Comparison of ENCODE assay signal across 8 cellular contexts in genomic region chr2:120238728-120239487, GRCh38. TPM values are rescaled to one million over a fixed set of nuclear protein-coding genes. Genes with fewer than 3 reads are reported as not detected.
DNase-seq lines count a peak whose midpoint lies in the region; ATAC-seq, FAIRE-seq and TF ChIP-seq lines count a peak whose summit lies in the region.

No MANE protein-coding gene starts in this region.

- peaks cover 3% of the 10 kb centered on the region for H3K9me3 Mint-ChIP-seq in glutamatergic neuron (ENCODE audit: unreplicated experiment)

- TF ChIP-seq POLR2A in endothelial cell of umbilical vein (IDR thresholded peaks at IDR 0.05; ENCODE audit: low read depth, low read length): peak; percentile 41

- BruUV-seq in endothelial cell of umbilical vein (replicated peaks; lab: Mats Ljungman, UMichigan): no TSS peak

- no peak overlapping the region for H3K27ac Mint-ChIP-seq in glutamatergic neuron (ENCODE audit: unreplicated experiment)

- WGBS in mesodermal cell (ENCODE audit: insufficient coverage in 2 of 2), 2 experiments: 84 to 90% methylated on average over 15 to 22 of the region's 22 CpGs

- TF ChIP-seq CTCF in endothelial cell of umbilical vein (IDR thresholded peaks at IDR 0.05; ENCODE audit: extremely low read depth in 1 of 2, insufficient read depth in 1 of 2, low read depth in 1 of 2, low read length in 2 of 2) (no peak), glutamatergic neuron (IDR thresholded peaks at IDR 0.05; ENCODE audit: partially characterized antibody, unreplicated experiment) (no peak)

- H3K27me3 Mint-ChIP-seq in glutamatergic neuron (ENCODE audit: unreplicated experiment): peaks cover 10% of the 10 kb centered on the region

- H3K9ac ChIP-seq in NT2/D1 (ENCODE audit: insufficient read length, low read depth): peak overlapping the region; percentile 12
- no peak overlapping the region for H3K9ac ChIP-seq in endothelial cell of umbilical vein (replicated peaks; ENCODE audit: extremely low read depth, insufficient read depth, low read length)

- H3K9me3 ChIP-seq in NT2/D1 (ENCODE audit: insufficient read depth, low read length) (no peaks in the 10 kb centered on the region), endothelial cell of umbilical vein (replicated peaks; ENCODE audit: control insufficient read depth, insufficient read depth, low read length) (no peaks in the 10 kb centered on the region), mesodermal cell (ENCODE audit: control insufficient read depth, low read length) (peaks cover 6% of the 10 kb centered on the region)

- POLR2A ChIA-PET in endothelial cell of umbilical vein (lab: Charles Lee): interaction anchor here (2.1 to 2.5 kb wide), 2 partner anchors 13 to 16 kb away, joined by 15 to 29 read pairs; partner anchors contain the start of genes RALB and TMEM185B

- H3K4me1 Mint-ChIP-seq in glutamatergic neuron (ENCODE audit: low read depth, unreplicated experiment): no peaks in the 10 kb centered on the region

- peak overlapping the region; percentile 7 for H3K4me2 ChIP-seq in endothelial cell of umbilical vein (ENCODE audit: insufficient read depth, low read length)

- no peaks in the 10 kb centered on the region for H4K20me1 ChIP-seq in endothelial cell of umbilical vein (replicated peaks; ENCODE audit: control insufficient read depth, extremely low read depth, insufficient read depth, low read length)

- no peak overlapping the region for H3K4me3 Mint-ChIP-seq in glutamatergic neuron (ENCODE audit: unreplicated experiment)

- no peak for ATAC-seq in HG03469 (IDR thresholded peaks at IDR 0.05; ENCODE audit: unreplicated experiment)

- dilution Hi-C loops in endothelial cell of umbilical vein (cut with MboI; ENCODE audit: extremely low pct_ligation_motif_present, low sequenced_read_pairs): no loop called here

- peak; percentile 95 for FAIRE-seq in endothelial cell of umbilical vein (lab: Jason Lieb, UNC)

- peak overlapping the region; percentile 37 for H3K27ac ChIP-seq in endothelial cell of umbilical vein (ENCODE audit: insufficient read depth, low read depth, low read length)
- peak overlapping the region; percentile 59 for H3K27ac ChIP-seq in mesodermal cell (ENCODE audit: low read depth, low read length, severe bottlenecking)

- H3K36me3 ChIP-seq in NT2/D1 (ENCODE audit: insufficient read depth, insufficient read length, low read length) (no peaks in the 10 kb centered on the region), endothelial cell of umbilical vein (ENCODE audit: control insufficient read depth in 2 of 2, extremely low read depth in 1 of 2, insufficient read depth in 2 of 2, low read length in 2 of 2) (no peaks in the 10 kb centered on the region), mesodermal cell (ENCODE audit: control insufficient read depth, insufficient read depth, low read length) (no peaks in the 10 kb centered on the region)

- H3K4me1 ChIP-seq in NT2/D1 (ENCODE audit: insufficient read depth, insufficient read length) (peaks cover 36% of the 10 kb centered on the region), endothelial cell of umbilical vein (ENCODE audit: control insufficient read depth, extremely low read depth, insufficient read depth, low read length) (peaks cover 34% of the 10 kb centered on the region), mesodermal cell (ENCODE audit: control insufficient read depth, insufficient read depth, low read length, poor library complexity, severe bottlenecking) (peaks cover 36% of the 10 kb centered on the region)

- H3K4me3 ChIP-seq in NT2/D1 (ENCODE audit: insufficient read length, low read depth) (no peak overlapping the region), endothelial cell of umbilical vein (replicated peaks in 1 of 3; ENCODE audit: insufficient read depth in 1 of 3, low read depth in 1 of 3, low read length in 3 of 3) (no peak overlapping the region), mesodermal cell (ENCODE audit: extremely low read depth, insufficient read depth, low read length, poor library complexity, severe bottlenecking) (no peak overlapping the region)

- CTCF ChIA-PET in endothelial cell of umbilical vein (lab: Charles Lee): interaction anchor here (0.9 to 2.9 kb wide), 14 partner anchors 9 to 74 kb away, joined by 3 to 42 read pairs (median 7); partner anchors contain the start of genes RALB and TMEM185B

- DNase-seq in AG08395 (ENCODE audit: low spot score): peak; percentile 90
- no peak for DNase-seq in NT2/D1 (ENCODE audit: low read depth, low spot score)
- peak; percentile 77 for DNase-seq in endothelial cell of umbilical vein (ENCODE audit: low read depth, low spot score)
- DNase-seq in NCI-H2196 (lab: John Stamatoyannopoulos, UW; ENCODE audit: unreplicated experiment): no peak
- DNase-seq in glutamatergic neuron: no peak
- DNase-seq in NCI-H1092 treated with DMSO at 0.1 percent for 48 hours (lab: John Stamatoyannopoulos, UW): no peak

- intact Hi-C loops in endothelial cell of umbilical vein (cut with micrococcal nuclease): loop anchor here (1.0 kb wide), 3 partner anchors 13 to 594 kb away; partner anchors contain the start of genes RALB and TMEM185B

- no peaks in the 10 kb centered on the region for H3K79me2 ChIP-seq in endothelial cell of umbilical vein (ENCODE audit: control insufficient read depth, insufficient read depth, low read length)

- H3K9me1 ChIP-seq in endothelial cell of umbilical vein (replicated peaks; ENCODE audit: control insufficient read depth, extremely low read depth, insufficient read depth, low read length): no peaks in the 10 kb centered on the region

- no peaks in the 10 kb centered on the region for H3K27me3 ChIP-seq in NT2/D1 (ENCODE audit: insufficient read depth, insufficient read length)
- H3K27me3 ChIP-seq in endothelial cell of umbilical vein (ENCODE audit: control insufficient read depth in 2 of 2, insufficient read depth in 2 of 2, low read length in 2 of 2): no peaks in the 10 kb centered on the region

- H3K36me3 Mint-ChIP-seq in glutamatergic neuron (ENCODE audit: unreplicated experiment): no peaks in the 10 kb centered on the region

- H2AFZ ChIP-seq in endothelial cell of umbilical vein (ENCODE audit: low read depth, low read length): peak overlapping the region; percentile 3

TF ChIP-seq in endothelial cell of umbilical vein, 7 proteins besides CTCF, POLR2A, EP300 and RAD21:
- TF ChIP-seq JUN (IDR thresholded peaks at IDR 0.05; ENCODE audit: borderline replicate concordance, insufficient read depth, insufficient read length, low read depth): no peak
- TF ChIP-seq FOS (IDR thresholded peaks at IDR 0.05; ENCODE audit: borderline replicate concordance, insufficient read depth, low read length): peak; percentile 88
- no peak for TF ChIP-seq MYC (IDR thresholded peaks at IDR 0.05; ENCODE audit: low read depth, low read length)
- TF ChIP-seq GATA2 (IDR thresholded peaks at IDR 0.05; ENCODE audit: insufficient read depth, insufficient read length, low read depth, low read length): no peak
- no peak for TF ChIP-seq EZH2 (IDR thresholded peaks at IDR 0.05; ENCODE audit: borderline replicate concordance, low read depth, low read length, severe bottlenecking)
- TF ChIP-seq POLR2AphosphoS5 (IDR thresholded peaks at IDR 0.05; ENCODE audit: insufficient read depth, low read depth, low read length): peak; percentile 54
- TF ChIP-seq MAX (IDR thresholded peaks at IDR 0.05; ENCODE audit: insufficient read depth, insufficient read length): peak; percentile 41

RNA-seq across cellular contexts. Expression of gene RALB, which starts 13.7 kb away (rescaled TPM):
- total RNA-seq in endothelial cell of umbilical vein: 106 and 115 TPM in 2 replicates
- polyA plus RNA-seq in endothelial cell of umbilical vein: 78.5 and 105 TPM in 2 replicates
- polyA plus RNA-seq in endothelial cell of umbilical vein (2011; cell fraction: cytosol; rRNA removed): 112 and 126 TPM in 2 replicates
- 45.0 and 63.8 TPM in 2 replicates for polyA plus RNA-seq in endothelial cell of umbilical vein (2011; cell fraction: nucleus; rRNA removed)
- 134 and 137 TPM in 2 replicates for polyA plus RNA-seq in endothelial cell of umbilical vein (2012)
- polyA minus RNA-seq in endothelial cell of umbilical vein: 61.2 and 62.9 TPM in 2 replicates
- polyA minus RNA-seq in endothelial cell of umbilical vein (2011; cell fraction: cytosol; rRNA and poly(A)+ RNA removed): 13.2 TPM
- 23.8 and 31.1 TPM in 2 replicates for polyA minus RNA-seq in endothelial cell of umbilical vein (2011; cell fraction: nucleus; rRNA and poly(A)+ RNA removed)
- polyA plus RNA-seq in mesodermal cell (2013, experiment 1 of 2): 81.9 TPM
- polyA plus RNA-seq in mesodermal cell (2013, experiment 2 of 2): 78.4 TPM
- 16.4 TPM for total RNA-seq in glutamatergic neuron (ENCODE audit: unreplicated experiment)

RNA-seq across cellular contexts. Expression of gene TMEM185B, which starts 15.7 kb away (rescaled TPM):
- 23.9 and 29.9 TPM in 2 replicates for total RNA-seq in endothelial cell of umbilical vein
- polyA plus RNA-seq in endothelial cell of umbilical vein: 31.5 and 31.8 TPM in 2 replicates
- 19.4 and 22.1 TPM in 2 replicates for polyA plus RNA-seq in endothelial cell of umbilical vein (2011; cell fraction: cytosol; rRNA removed)
- polyA plus RNA-seq in endothelial cell of umbilical vein (2011; cell fraction: nucleus; rRNA removed): 18.4 and 18.7 TPM in 2 replicates
- polyA plus RNA-seq in endothelial cell of umbilical vein (2012): 30.3 and 33.3 TPM in 2 replicates
- 28.4 and 28.7 TPM in 2 replicates for polyA minus RNA-seq in endothelial cell of umbilical vein
- polyA minus RNA-seq in endothelial cell of umbilical vein (2011; cell fraction: cytosol; rRNA and poly(A)+ RNA removed): 6.5 TPM
- 11.4 and 12.5 TPM in 2 replicates for polyA minus RNA-seq in endothelial cell of umbilical vein (2011; cell fraction: nucleus; rRNA and poly(A)+ RNA removed)
- polyA plus RNA-seq in mesodermal cell (2013, experiment 1 of 2): 16.1 TPM
- polyA plus RNA-seq in mesodermal cell (2013, experiment 2 of 2): 15.9 TPM
- total RNA-seq in glutamatergic neuron (ENCODE audit: unreplicated experiment): 12.3 TPM

Comparison
In these comparisons a context has a peak if more than half of its experiments do, and no peak if none do; other contexts are left out.
1. DNase-seq: peak in AG08395 (single experiment) and endothelial cell of umbilical vein (single experiment); none in NT2/D1 (single experiment), NCI-H2196 (single experiment), glutamatergic neuron (single experiment) and NCI-H1092 treated with DMSO at 0.1 percent for 48 hours (single experiment).